29 cellular contexts compared by ENCODE assay signal in the genomic region with DNA sequence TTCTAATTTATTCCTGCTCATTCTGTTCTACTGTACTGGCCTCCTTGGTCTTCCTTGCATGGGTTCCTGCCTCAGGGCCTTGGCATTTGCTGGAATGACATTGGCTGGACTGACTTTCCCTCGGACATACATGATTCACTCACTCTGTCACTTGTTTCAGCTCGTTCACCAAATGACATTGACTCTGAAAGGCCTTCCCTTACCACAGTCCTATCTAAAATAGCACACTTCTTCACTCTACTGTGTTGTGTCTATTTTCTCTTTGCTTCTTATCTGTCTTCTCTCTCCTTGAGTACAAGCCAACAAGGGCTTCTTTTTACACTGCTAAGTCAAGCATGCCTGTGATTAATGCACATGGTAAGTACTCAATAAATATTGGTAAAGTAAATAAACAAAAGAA.
A peak's percentile ranks its signal among the peaks of the same experiment; 100 is the strongest.
DNase-seq lines count a peak whose midpoint lies in the region; ATAC-seq, FAIRE-seq and TF ChIP-seq lines count a peak whose summit lies in the region.
"Had no signal": no experiment of that assay in that cellular context is flagged by ENCODE, and none has a peak within 500 bp of the region (broad histone marks: within the 10 kb centered on the region; RNA-seq: fewer than 3 reads in every experiment).

No MANE protein-coding gene starts in this region.

- no peak overlapping the region for H3K27ac ChIP-seq in astrocyte (ENCODE audit: low read depth, low read length)
- H3K27ac ChIP-seq in right atrium auricular region: peak overlapping the region; percentile 8 to 44
- H3K27ac ChIP-seq in right lobe of liver: no peak overlapping the region
- H3K27ac ChIP-seq in Karpas-422 (ENCODE audit: low read length): no peak overlapping the region
- H3K27ac ChIP-seq: dorsolateral prefrontal cortex, gastrocnemius medialis, hepatocyte, neutrophil, sigmoid colon, tibial artery had no signal

- H3K36me3 ChIP-seq in astrocyte (ENCODE audit: insufficient read depth, low read length) (no peaks in the 10 kb centered on the region), right atrium auricular region (no peaks in the 10 kb centered on the region), right lobe of liver (no peaks in the 10 kb centered on the region), Karpas-422 (ENCODE audit: insufficient read depth, low read length) (no peaks in the 10 kb centered on the region)
- H3K36me3 ChIP-seq: BE2C, gastrocnemius medialis, neutrophil, sigmoid colon, tibial artery had no signal

- H3K4me3 ChIP-seq in astrocyte (ENCODE audit: insufficient read depth, low read depth, low read length) (no peak overlapping the region), right atrium auricular region (no peak overlapping the region), right lobe of liver (no peak overlapping the region), Karpas-422 (ENCODE audit: low read length) (no peak overlapping the region)
- H3K4me3 ChIP-seq: dorsolateral prefrontal cortex, gastrocnemius medialis, hepatocyte, sigmoid colon, tibial artery had no signal

- in situ Hi-C loops in Caki2 (cut with HindIII; ENCODE audit: low pct_unique_long_range_greater_than_20kb, low sequenced_read_pairs): no loop called here

- ATAC-seq in right lobe of liver: no peak
- ATAC-seq: CD8-positive, alpha-beta T cell; gastrocnemius medialis; left colon had no signal

- intact Hi-C loops in right lobe of liver (cut with DNase I): no loop called here

- no peak overlapping the region for H2AFZ ChIP-seq in astrocyte (ENCODE audit: low read depth, low read length)
- H2AFZ ChIP-seq in Karpas-422 (ENCODE audit: low read length): no peak overlapping the region
- H2AFZ ChIP-seq: hepatocyte had no signal

- no peak overlapping the region for H3K9ac ChIP-seq in astrocyte (ENCODE audit: low read length)
- no peak overlapping the region for H3K9ac ChIP-seq in Karpas-422 (ENCODE audit: low read length)

- H3K27me3 Mint-ChIP-seq in astrocyte (ENCODE audit: low read depth, unreplicated experiment): no peaks in the 10 kb centered on the region
- H3K27me3 Mint-ChIP-seq: activated CD4-positive, alpha-beta memory T cell treated with anti-CD3 and anti-CD28 coated beads for 36 hours; activated naive CD4-positive, alpha-beta T cell treated with anti-CD3 and anti-CD28 coated beads, Interleukin-2, amount 10 ng/mL, durations not matched to agents 7 days and 5 days; brain; progenitor cell of endocrine pancreas had no signal

- TF ChIP-seq CTCF in astrocyte (IDR thresholded peaks at IDR 0.05; ENCODE audit: insufficient read depth, low read depth, low read length) (no peak), right atrium auricular region (IDR thresholded peaks at IDR 0.05) (no peak), right lobe of liver (IDR thresholded peaks at IDR 0.05) (no peak)

- H3K4me1 Mint-ChIP-seq in astrocyte (ENCODE audit: low read depth, unreplicated experiment): peaks cover 38% of the 10 kb centered on the region
- H3K4me1 Mint-ChIP-seq: activated naive CD4-positive, alpha-beta T cell treated with anti-CD3 and anti-CD28 coated beads, Interleukin-2, amount 10 ng/mL, durations not matched to agents 7 days and 5 days; naive B cell had no signal

- H3K27me3 ChIP-seq in astrocyte (ENCODE audit: insufficient read depth, low read length): no peaks in the 10 kb centered on the region
- H3K27me3 ChIP-seq in right atrium auricular region: no peaks in the 10 kb centered on the region
- H3K27me3 ChIP-seq in right lobe of liver: no peaks in the 10 kb centered on the region
- no peaks in the 10 kb centered on the region for H3K27me3 ChIP-seq in Karpas-422 (ENCODE audit: low read length)
- H3K27me3 ChIP-seq: BE2C, gastrocnemius medialis, hepatocyte, neutrophil, sigmoid colon, tibial artery had no signal

- no peaks in the 10 kb centered on the region for H3K79me2 ChIP-seq in astrocyte (ENCODE audit: insufficient read depth, low read length)
- H3K79me2 ChIP-seq in Karpas-422 (ENCODE audit: low read length): no peaks in the 10 kb centered on the region
- H3K79me2 ChIP-seq: hepatocyte had no signal

- peaks cover 2% of the 10 kb centered on the region for H3K9me3 Mint-ChIP-seq in astrocyte (ENCODE audit: unreplicated experiment)
- H3K9me3 Mint-ChIP-seq: activated CD4-positive, alpha-beta memory T cell treated with anti-CD3 and anti-CD28 coated beads for 36 hours; activated naive CD4-positive, alpha-beta T cell treated with anti-CD3 and anti-CD28 coated beads, Interleukin-2, amount 10 ng/mL, durations not matched to agents 7 days and 5 days; CD8-positive, alpha-beta T cell had no signal

- H3K4me2 ChIP-seq in astrocyte (ENCODE audit: low read length): no peak overlapping the region
- no peak overlapping the region for H3K4me2 ChIP-seq in Karpas-422 (ENCODE audit: low read depth, low read length, poor library complexity, severe bottlenecking)
- H3K4me2 ChIP-seq: hepatocyte had no signal

- no peak overlapping the region for H3K4me3 Mint-ChIP-seq in astrocyte (ENCODE audit: unreplicated experiment)
- H3K4me3 Mint-ChIP-seq: activated CD4-positive, alpha-beta memory T cell treated with anti-CD3 and anti-CD28 coated beads for 36 hours; activated naive CD4-positive, alpha-beta T cell treated with anti-CD3 and anti-CD28 coated beads, Interleukin-2, amount 10 ng/mL, durations not matched to agents 7 days and 5 days; CD8-positive, alpha-beta T cell; naive B cell had no signal

- H3K9me2 ChIP-seq in Karpas-422 (replicated peaks; ENCODE audit: insufficient read depth, low read length): no peaks in the 10 kb centered on the region

- FAIRE-seq in astrocyte (lab: Jason Lieb, UNC): no peak
- FAIRE-seq: endometrium, G401.6 had no signal

- no peak overlapping the region for H3K27ac Mint-ChIP-seq in astrocyte (ENCODE audit: unreplicated experiment)
- H3K27ac Mint-ChIP-seq: activated CD4-positive, alpha-beta memory T cell treated with anti-CD3 and anti-CD28 coated beads for 36 hours; activated naive CD4-positive, alpha-beta T cell treated with anti-CD3 and anti-CD28 coated beads, Interleukin-2, amount 10 ng/mL, durations not matched to agents 7 days and 5 days; CD8-positive, alpha-beta T cell; naive B cell had no signal

- DNase-seq in Caki2 (ENCODE audit: low read depth) (peak; percentile 62), EL (peak; percentile 27), astrocyte (ENCODE audit: low read depth) (peak; percentile 72), right atrium auricular region (ENCODE audit: low spot score) (no peak), right lobe of liver (no peak), Karpas-422 (no peak), RPMI8226 (no peak)
- DNase-seq: ACHN; activated CD4-positive, alpha-beta memory T cell treated with anti-CD3 and anti-CD28 coated beads for 36 hours; activated CD4-positive, alpha-beta T cell treated with anti-CD3 and anti-CD28 coated beads for 1 hour; activated naive CD4-positive, alpha-beta T cell treated with anti-CD3 and anti-CD28 coated beads, Interleukin-2, amount 10 ng/mL, durations not matched to agents 7 days and 5 days; BE2C; CD8-positive, alpha-beta T cell; DMS 273 treated with DMSO at 0.1 percent for 48 hours; dorsolateral prefrontal cortex; gastrocnemius medialis; left colon; naive B cell; NCI-H1694; SIG-M5; sigmoid colon; stimulated activated CD4-positive, alpha-beta T cell treated with anti-CD3 and anti-CD28 coated beads, Interleukin-4, amount 100 ng/mL, for 1 hour; tibial artery had no signal

- no peak for TF ChIP-seq POLR2A in right lobe of liver (IDR thresholded peaks at IDR 0.05)

- no peaks in the 10 kb centered on the region for H4K20me1 ChIP-seq in astrocyte (ENCODE audit: insufficient read depth, low read length)
- no peaks in the 10 kb centered on the region for H4K20me1 ChIP-seq in Karpas-422 (ENCODE audit: insufficient read depth, low read depth, low read length)

- 27% methylated on average over 2 of the region's 2 CpGs for WGBS in right lobe of liver (ENCODE audit: insufficient coverage, low coverage, low lambda C conversion rate, missing lambda C conversion rate)

- H3K4me1 ChIP-seq in astrocyte (ENCODE audit: insufficient read depth, low read length) (peaks cover 13% of the 10 kb centered on the region), right atrium auricular region (peaks cover 0 to 23% of the 10 kb centered on the region in 2 donors), right lobe of liver (peaks cover 0 to 10% (median 0%) of the 10 kb centered on the region in 4 donors), Karpas-422 (ENCODE audit: low read length) (no peaks in the 10 kb centered on the region)

- H3K36me3 Mint-ChIP-seq in astrocyte (ENCODE audit: low read depth, unreplicated experiment): no peaks in the 10 kb centered on the region
- H3K36me3 Mint-ChIP-seq: activated CD4-positive, alpha-beta memory T cell treated with anti-CD3 and anti-CD28 coated beads for 36 hours; activated naive CD4-positive, alpha-beta T cell treated with anti-CD3 and anti-CD28 coated beads, Interleukin-2, amount 10 ng/mL, durations not matched to agents 7 days and 5 days; brain; CD8-positive, alpha-beta T cell; naive B cell had no signal

- no peaks in the 10 kb centered on the region for H3K9me3 ChIP-seq in astrocyte (ENCODE audit: insufficient read depth, low read depth, low read length)
- H3K9me3 ChIP-seq in right atrium auricular region: no peaks in the 10 kb centered on the region
- no peaks in the 10 kb centered on the region for H3K9me3 ChIP-seq in right lobe of liver
- no peaks in the 10 kb centered on the region for H3K9me3 ChIP-seq in Karpas-422 (ENCODE audit: low read length)
- H3K9me3 ChIP-seq: BE2C, gastrocnemius medialis, neutrophil, sigmoid colon, tibial artery had no signal

Comparison
In these comparisons a context has a peak if more than half of its experiments do, and no peak if none do; other contexts are left out.
1. DNase-seq: peak in Caki2 (single experiment), EL (single experiment) and astrocyte (single experiment); none in right atrium auricular region (single experiment), right lobe of liver (0 of 3), Karpas-422 (single experiment) and RPMI8226 (single experiment).
2. H3K27ac ChIP-seq: peak in right atrium auricular region (2 of 2); none in astrocyte (single experiment), right lobe of liver (0 of 3) and Karpas-422 (single experiment).